ENCODE assay signal across 1 cellular context in genomic region chr7:96701258-96701657, GRCh38.
TF ChIP-seq lines count a peak whose summit lies in the region.

No MANE protein-coding gene starts in this region.

TF ChIP-seq in WTC11, 78 proteins besides CTCF, POLR2A, EP300 and RAD21 (continued from another document):
- TF ChIP-seq, protein P1, sequence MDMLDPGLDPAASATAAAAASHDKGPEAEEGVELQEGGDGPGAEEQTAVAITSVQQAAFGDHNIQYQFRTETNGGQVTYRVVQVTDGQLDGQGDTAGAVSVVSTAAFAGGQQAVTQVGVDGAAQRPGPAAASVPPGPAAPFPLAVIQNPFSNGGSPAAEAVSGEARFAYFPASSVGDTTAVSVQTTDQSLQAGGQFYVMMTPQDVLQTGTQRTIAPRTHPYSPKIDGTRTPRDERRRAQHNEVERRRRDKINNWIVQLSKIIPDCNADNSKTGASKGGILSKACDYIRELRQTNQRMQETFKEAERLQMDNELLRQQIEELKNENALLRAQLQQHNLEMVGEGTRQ (CRISPR knock-in tag; IDR thresholded peaks at IDR 0.05): no peak
- TF ChIP-seq, protein P2, sequence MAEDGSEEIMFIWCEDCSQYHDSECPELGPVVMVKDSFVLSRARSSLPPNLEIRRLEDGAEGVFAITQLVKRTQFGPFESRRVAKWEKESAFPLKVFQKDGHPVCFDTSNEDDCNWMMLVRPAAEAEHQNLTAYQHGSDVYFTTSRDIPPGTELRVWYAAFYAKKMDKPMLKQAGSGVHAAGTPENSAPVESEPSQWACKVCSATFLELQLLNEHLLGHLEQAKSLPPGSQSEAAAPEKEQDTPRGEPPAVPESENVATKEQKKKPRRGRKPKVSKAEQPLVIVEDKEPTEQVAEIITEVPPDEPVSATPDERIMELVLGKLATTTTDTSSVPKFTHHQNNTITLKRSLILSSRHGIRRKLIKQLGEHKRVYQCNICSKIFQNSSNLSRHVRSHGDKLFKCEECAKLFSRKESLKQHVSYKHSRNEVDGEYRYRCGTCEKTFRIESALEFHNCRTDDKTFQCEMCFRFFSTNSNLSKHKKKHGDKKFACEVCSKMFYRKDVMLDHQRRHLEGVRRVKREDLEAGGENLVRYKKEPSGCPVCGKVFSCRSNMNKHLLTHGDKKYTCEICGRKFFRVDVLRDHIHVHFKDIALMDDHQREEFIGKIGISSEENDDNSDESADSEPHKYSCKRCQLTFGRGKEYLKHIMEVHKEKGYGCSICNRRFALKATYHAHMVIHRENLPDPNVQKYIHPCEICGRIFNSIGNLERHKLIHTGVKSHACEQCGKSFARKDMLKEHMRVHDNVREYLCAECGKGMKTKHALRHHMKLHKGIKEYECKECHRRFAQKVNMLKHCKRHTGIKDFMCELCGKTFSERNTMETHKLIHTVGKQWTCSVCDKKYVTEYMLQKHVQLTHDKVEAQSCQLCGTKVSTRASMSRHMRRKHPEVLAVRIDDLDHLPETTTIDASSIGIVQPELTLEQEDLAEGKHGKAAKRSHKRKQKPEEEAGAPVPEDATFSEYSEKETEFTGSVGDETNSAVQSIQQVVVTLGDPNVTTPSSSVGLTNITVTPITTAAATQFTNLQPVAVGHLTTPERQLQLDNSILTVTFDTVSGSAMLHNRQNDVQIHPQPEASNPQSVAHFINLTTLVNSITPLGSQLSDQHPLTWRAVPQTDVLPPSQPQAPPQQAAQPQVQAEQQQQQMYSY (CRISPR knock-in tag; IDR thresholded peaks at IDR 0.05): no peak
- TF ChIP-seq ZNF671 (CRISPR knock-in tag; IDR thresholded peaks at IDR 0.05) (no peak), TCF7 (CRISPR knock-in tag; IDR thresholded peaks at IDR 0.05; ENCODE audit: low read depth) (no peak), NR1H2 (CRISPR knock-in tag; IDR thresholded peaks at IDR 0.05) (no peak)
- TF ChIP-seq, protein P3, sequence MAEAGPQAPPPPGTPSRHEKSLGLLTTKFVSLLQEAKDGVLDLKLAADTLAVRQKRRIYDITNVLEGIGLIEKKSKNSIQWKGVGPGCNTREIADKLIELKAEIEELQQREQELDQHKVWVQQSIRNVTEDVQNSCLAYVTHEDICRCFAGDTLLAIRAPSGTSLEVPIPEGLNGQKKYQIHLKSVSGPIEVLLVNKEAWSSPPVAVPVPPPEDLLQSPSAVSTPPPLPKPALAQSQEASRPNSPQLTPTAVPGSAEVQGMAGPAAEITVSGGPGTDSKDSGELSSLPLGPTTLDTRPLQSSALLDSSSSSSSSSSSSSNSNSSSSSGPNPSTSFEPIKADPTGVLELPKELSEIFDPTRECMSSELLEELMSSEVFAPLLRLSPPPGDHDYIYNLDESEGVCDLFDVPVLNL (CRISPR knock-in tag; IDR thresholded peaks at IDR 0.05; ENCODE audit: borderline replicate concordance, low read depth): no peak
- TF ChIP-seq, protein P4, sequence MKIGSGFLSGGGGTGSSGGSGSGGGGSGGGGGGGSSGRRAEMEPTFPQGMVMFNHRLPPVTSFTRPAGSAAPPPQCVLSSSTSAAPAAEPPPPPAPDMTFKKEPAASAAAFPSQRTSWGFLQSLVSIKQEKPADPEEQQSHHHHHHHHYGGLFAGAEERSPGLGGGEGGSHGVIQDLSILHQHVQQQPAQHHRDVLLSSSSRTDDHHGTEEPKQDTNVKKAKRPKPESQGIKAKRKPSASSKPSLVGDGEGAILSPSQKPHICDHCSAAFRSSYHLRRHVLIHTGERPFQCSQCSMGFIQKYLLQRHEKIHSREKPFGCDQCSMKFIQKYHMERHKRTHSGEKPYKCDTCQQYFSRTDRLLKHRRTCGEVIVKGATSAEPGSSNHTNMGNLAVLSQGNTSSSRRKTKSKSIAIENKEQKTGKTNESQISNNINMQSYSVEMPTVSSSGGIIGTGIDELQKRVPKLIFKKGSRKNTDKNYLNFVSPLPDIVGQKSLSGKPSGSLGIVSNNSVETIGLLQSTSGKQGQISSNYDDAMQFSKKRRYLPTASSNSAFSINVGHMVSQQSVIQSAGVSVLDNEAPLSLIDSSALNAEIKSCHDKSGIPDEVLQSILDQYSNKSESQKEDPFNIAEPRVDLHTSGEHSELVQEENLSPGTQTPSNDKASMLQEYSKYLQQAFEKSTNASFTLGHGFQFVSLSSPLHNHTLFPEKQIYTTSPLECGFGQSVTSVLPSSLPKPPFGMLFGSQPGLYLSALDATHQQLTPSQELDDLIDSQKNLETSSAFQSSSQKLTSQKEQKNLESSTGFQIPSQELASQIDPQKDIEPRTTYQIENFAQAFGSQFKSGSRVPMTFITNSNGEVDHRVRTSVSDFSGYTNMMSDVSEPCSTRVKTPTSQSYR (CRISPR knock-in tag; IDR thresholded peaks at IDR 0.05): no peak
